8 cellular contexts compared by ENCODE assay signal in the genomic region with DNA sequence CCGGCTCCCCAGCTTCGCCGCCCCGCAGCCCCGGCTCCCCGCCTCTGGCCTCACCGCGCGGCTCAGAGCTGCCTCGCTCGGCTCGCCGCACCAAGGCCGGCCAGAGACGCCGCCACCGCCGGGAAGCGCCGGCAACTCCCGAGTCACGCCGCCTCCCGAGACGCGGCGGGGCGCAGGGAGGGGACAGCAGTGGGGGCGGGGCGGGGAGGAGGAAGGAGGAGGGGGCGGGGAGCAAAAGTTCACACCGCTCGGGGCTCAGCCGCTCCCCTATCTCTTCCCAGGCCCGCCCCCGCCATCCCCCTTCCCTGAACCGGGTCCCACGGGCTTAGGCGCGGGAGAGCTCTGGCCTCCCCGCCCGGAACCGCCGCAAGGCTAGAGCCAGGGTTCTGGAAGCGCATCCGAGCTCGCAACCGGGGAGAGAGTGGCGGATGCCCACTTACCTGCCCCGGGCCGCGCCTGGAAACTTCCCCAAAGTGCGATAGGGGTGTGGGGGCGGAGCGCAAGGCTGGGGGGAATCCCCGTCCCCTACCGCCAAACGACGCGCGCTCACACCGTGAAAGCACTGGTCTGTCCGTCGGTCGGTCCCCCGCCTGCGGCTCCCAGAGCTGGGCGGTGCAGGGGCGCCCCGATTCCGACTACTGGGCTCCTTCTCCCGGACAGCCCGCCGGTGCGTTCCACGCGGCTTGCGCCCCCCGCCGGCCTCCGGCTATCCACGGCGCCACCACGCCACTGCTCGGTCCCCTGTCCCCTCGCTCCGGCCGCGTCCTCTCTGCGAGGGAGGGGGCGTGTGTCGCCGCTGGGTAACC. TPM values are rescaled to one million over a fixed set of nuclear protein-coding genes. Genes with fewer than 3 reads are reported as not detected.
A peak's percentile ranks its signal among the peaks of the same experiment; 100 is the strongest.
DNase-seq lines count a peak whose midpoint lies in the region; ATAC-seq and TF ChIP-seq lines count a peak whose summit lies in the region.

No MANE protein-coding gene starts in this region.

- intact Hi-C loops in heart left ventricle (cut with DNase I), result loop anchor here in 4 of 10 donors (2.0 to 10.0 kb wide), 5 partner anchors 60 to 155 kb away; no protein-coding TSS in a partner anchor

- H3K4me3 Mint-ChIP-seq in activated naive CD4-positive, alpha-beta T cell treated with anti-CD3 and anti-CD28 coated beads, Interleukin-2, amount 50 U/mL, for 24 hours, result peak overlapping the region; percentile 61

- TF ChIP-seq CTCF in heart left ventricle (IDR thresholded peaks at IDR 0.05), result peak in 5 of 12 donors; percentile 6 to 29 (median 23)
- no peak for TF ChIP-seq CTCF in parathyroid adenoma (IDR thresholded peaks at IDR 0.05)

- H3K4me1 ChIP-seq in heart left ventricle (peaks cover 0 to 47% (median 22%) of the 10 kb centered on the region in 12 donors), parathyroid adenoma (no peaks in the 10 kb centered on the region)

- no peaks in the 10 kb centered on the region for H3K79me2 ChIP-seq in parathyroid adenoma

- DNase-seq in NCI-H2171 treated with DMSO at 0.1 percent for 48 hours (lab: John Stamatoyannopoulos, UW), result peak; percentile 6
- no peak for DNase-seq in NCI-H2171 (lab: John Stamatoyannopoulos, UW)
- DNase-seq in heart left ventricle, result peak; percentile 45 to 82 (median 73)
- no peak for DNase-seq in NOMO-1 treated with DMSO at 0.1 percent for 48 hours (lab: John Stamatoyannopoulos, UW; ENCODE audit: unreplicated experiment)

- no peaks in the 10 kb centered on the region for H3K36me3 ChIP-seq in heart left ventricle
- no peaks in the 10 kb centered on the region for H3K36me3 ChIP-seq in parathyroid adenoma (ENCODE audit: control insufficient read depth, insufficient read depth, low read length)

- peaks cover 26% of the 10 kb centered on the region for H3K27me3 Mint-ChIP-seq in activated naive CD4-positive, alpha-beta T cell treated with anti-CD3 and anti-CD28 coated beads, Interleukin-2, amount 50 U/mL, for 24 hours

- H3K9ac ChIP-seq in parathyroid adenoma, result no peak overlapping the region

- H3K27ac ChIP-seq in heart left ventricle, result peak overlapping the region; percentile 59 to 95 (median 79)
- peak overlapping the region; percentile 39 for H3K27ac ChIP-seq in parathyroid adenoma

- no peaks in the 10 kb centered on the region for H3K9me3 Mint-ChIP-seq in activated naive CD4-positive, alpha-beta T cell treated with anti-CD3 and anti-CD28 coated beads, Interleukin-2, amount 50 U/mL, for 24 hours

- H3K27me3 ChIP-seq in heart left ventricle, result peaks cover 0 to 57% (median 8%) of the 10 kb centered on the region in 9 donors
- peaks cover 4% of the 10 kb centered on the region for H3K27me3 ChIP-seq in parathyroid adenoma (ENCODE audit: control insufficient read depth, insufficient read depth, low read length)

- H3K27ac Mint-ChIP-seq in activated naive CD4-positive, alpha-beta T cell treated with anti-CD3 and anti-CD28 coated beads, Interleukin-2, amount 50 U/mL, for 24 hours, result no peak overlapping the region

- H3K36me3 Mint-ChIP-seq in activated naive CD4-positive, alpha-beta T cell treated with anti-CD3 and anti-CD28 coated beads, Interleukin-2, amount 50 U/mL, for 24 hours, result no peaks in the 10 kb centered on the region

- WGBS in heart left ventricle, 4 donors, result 1% methylated on average over 47 to 93 of the region's 93 CpGs; no CpG with 5 or more reads in 1 of the 4 donors

- ATAC-seq in HG03520 (IDR thresholded peaks at IDR 0.05; ENCODE audit: unreplicated experiment) (peak; percentile 41), heart left ventricle (peak in 3 of 4 donors; percentile 65 to 79 (median 70)), GM21390 (IDR thresholded peaks at IDR 0.05; ENCODE audit: unreplicated experiment) (no peak)

- H2AFZ ChIP-seq in parathyroid adenoma, result peak overlapping the region; percentile 70

- peak overlapping the region; percentile 84 for H3K4me2 ChIP-seq in parathyroid adenoma (ENCODE audit: low read length)

- H3K4me3 ChIP-seq in heart left ventricle (peak overlapping the region; percentile 29 to 83 (median 64)), parathyroid adenoma (ENCODE audit: low read depth, low read length) (peak overlapping the region; percentile 47)

- TF ChIP-seq POLR2A in heart left ventricle (IDR thresholded peaks at IDR 0.05), result no peak

- H3K9me3 ChIP-seq in heart left ventricle, result peaks cover 0 to 5% (median 0%) of the 10 kb centered on the region in 12 donors
- H3K9me3 ChIP-seq in parathyroid adenoma (ENCODE audit: control insufficient read depth, low read length), result no peaks in the 10 kb centered on the region

- H3K4me1 Mint-ChIP-seq in activated naive CD4-positive, alpha-beta T cell treated with anti-CD3 and anti-CD28 coated beads, Interleukin-2, amount 50 U/mL, for 24 hours, result peaks cover 4% of the 10 kb centered on the region

RNA-seq across cellular contexts. Expression of a gene that starts 0.9 kb away (rescaled TPM):
- total RNA-seq in heart left ventricle, result 10 to 100 TPM in 2 of 9 donors, 1 to 10 TPM in 7; 3.4 to 27.1 (median 4.2) TPM
- 1 to 10 TPM in 1 of 2 donors, under 1 TPM in 1; 0.88 to 3.1 TPM for polyA plus RNA-seq in heart left ventricle

Comparison
In these comparisons a context has a peak if more than half of its experiments do, and no peak if none do; other contexts are left out.
1. DNase-seq: peak in NCI-H2171 treated with DMSO at 0.1 percent for 48 hours (single experiment) and heart left ventricle (5 of 5); none in NCI-H2171 (single experiment) and NOMO-1 treated with DMSO at 0.1 percent for 48 hours (single experiment).